1 cellular context compared by ENCODE assay signal in the genomic region with DNA sequence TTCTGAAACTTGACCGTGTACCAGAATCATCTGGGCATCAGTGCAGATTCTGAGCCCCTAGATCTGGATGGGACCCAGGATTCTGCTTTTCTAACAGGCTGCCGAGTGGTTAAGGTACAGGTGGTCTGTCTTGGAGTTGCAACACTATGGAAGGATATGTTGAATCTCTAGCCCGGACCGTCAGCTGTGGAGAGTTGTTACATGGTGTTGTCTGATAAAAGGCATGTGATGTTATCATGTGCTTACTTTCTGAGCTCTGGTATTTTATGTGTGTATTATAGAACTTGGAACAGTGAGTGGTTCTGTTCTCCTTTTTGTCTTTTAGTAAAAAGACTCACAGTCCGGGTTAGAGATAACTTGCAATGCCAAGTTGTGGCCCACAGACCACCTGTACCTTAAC.
A peak's percentile ranks its signal among the peaks of the same experiment; 100 is the strongest.
TF ChIP-seq lines count a peak whose summit lies in the region.

No MANE protein-coding gene starts in this region.

TF ChIP-seq in K562, 482 proteins besides CTCF, POLR2A, EP300 and RAD21 (continued from another document and continues in another):
- TF ChIP-seq, protein P1, sequence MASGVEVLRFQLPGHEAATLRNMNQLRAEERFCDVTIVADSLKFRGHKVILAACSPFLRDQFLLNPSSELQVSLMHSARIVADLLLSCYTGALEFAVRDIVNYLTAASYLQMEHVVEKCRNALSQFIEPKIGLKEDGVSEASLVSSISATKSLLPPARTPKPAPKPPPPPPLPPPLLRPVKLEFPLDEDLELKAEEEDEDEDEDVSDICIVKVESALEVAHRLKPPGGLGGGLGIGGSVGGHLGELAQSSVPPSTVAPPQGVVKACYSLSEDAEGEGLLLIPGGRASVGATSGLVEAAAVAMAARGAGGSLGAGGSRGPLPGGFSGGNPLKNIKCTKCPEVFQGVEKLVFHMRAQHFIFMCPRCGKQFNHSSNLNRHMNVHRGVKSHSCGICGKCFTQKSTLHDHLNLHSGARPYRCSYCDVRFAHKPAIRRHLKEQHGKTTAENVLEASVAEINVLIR (CRISPR knock-in tag; IDR thresholded peaks at IDR 0.05) = no peak
- TF ChIP-seq KDM2B (CRISPR knock-in tag; IDR thresholded peaks at IDR 0.05) = no peak
- TF ChIP-seq RFX7 (CRISPR knock-in tag; IDR thresholded peaks at IDR 0.05) = no peak
- no peak for TF ChIP-seq SUPT5H (IDR thresholded peaks at IDR 0.05)
- TF ChIP-seq TAF15 (IDR thresholded peaks at IDR 0.05; ENCODE audit: low read depth, low read length) = no peak
- no peak for TF ChIP-seq CAMTA2 (CRISPR knock-in tag; conservative IDR thresholded peaks at IDR 0.05)
- no peak for TF ChIP-seq KDM5B (IDR thresholded peaks at IDR 0.05; ENCODE audit: insufficient replicate concordance, low read depth, low read length)
- TF ChIP-seq SMARCA4 (IDR thresholded peaks at IDR 0.05) = peak; percentile 68
- TF ChIP-seq EGR1 (conservative IDR thresholded peaks at IDR 0.05) = no peak
- TF ChIP-seq SNIP1 (IDR thresholded peaks at IDR 0.05; ENCODE audit: low read depth) = no peak
- TF ChIP-seq, protein P2, sequence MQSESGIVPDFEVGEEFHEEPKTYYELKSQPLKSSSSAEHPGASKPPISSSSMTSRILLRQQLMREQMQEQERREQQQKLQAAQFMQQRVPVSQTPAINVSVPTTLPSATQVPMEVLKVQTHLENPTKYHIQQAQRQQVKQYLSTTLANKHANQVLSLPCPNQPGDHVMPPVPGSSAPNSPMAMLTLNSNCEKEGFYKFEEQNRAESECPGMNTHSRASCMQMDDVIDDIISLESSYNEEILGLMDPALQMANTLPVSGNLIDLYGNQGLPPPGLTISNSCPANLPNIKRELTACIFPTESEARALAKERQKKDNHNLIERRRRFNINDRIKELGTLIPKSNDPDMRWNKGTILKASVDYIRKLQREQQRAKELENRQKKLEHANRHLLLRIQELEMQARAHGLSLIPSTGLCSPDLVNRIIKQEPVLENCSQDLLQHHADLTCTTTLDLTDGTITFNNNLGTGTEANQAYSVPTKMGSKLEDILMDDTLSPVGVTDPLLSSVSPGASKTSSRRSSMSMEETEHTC (IDR thresholded peaks at IDR 0.05) = 0 out of 2 replicates have a peak, but pooled peaks have one; percentile 47
- peak; percentile 14; the same call in 1 of the 2 replicates for TF ChIP-seq RAD51 (IDR thresholded peaks at IDR 0.05; ENCODE audit: borderline replicate concordance, low read depth)
- TF ChIP-seq YBX1 (IDR thresholded peaks at IDR 0.05) = no peak
- no peak for TF ChIP-seq ZNF668 (CRISPR knock-in tag; IDR thresholded peaks at IDR 0.05)
- TF ChIP-seq, protein P3, sequence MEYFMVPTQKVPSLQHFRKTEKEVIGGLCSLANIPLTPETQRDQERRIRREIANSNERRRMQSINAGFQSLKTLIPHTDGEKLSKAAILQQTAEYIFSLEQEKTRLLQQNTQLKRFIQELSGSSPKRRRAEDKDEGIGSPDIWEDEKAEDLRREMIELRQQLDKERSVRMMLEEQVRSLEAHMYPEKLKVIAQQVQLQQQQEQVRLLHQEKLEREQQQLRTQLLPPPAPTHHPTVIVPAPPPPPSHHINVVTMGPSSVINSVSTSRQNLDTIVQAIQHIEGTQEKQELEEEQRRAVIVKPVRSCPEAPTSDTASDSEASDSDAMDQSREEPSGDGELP (CRISPR knock-in tag; IDR thresholded peaks at IDR 0.05; ENCODE audit: borderline replicate concordance) = 0 out of 2 replicates have a peak, but pooled peaks have one; percentile 24
- no peak for TF ChIP-seq ERF (CRISPR knock-in tag; IDR thresholded peaks at IDR 0.05)
- TF ChIP-seq NCOA2 (IDR thresholded peaks at IDR 0.05; ENCODE audit: partially characterized antibody in 2 of 2) = no peak
- no peak for TF ChIP-seq ZC3H11A (IDR thresholded peaks at IDR 0.05; ENCODE audit: low read depth, low read length)
- TF ChIP-seq ZNF644 (tag; IDR thresholded peaks at IDR 0.05; ENCODE audit: low read depth) = no peak
- peak; percentile 81 for TF ChIP-seq CBFA2T3 (IDR thresholded peaks at IDR 0.05)
- TF ChIP-seq AFF1 (IDR thresholded peaks at IDR 0.05; ENCODE audit: low read depth in 1 of 2, partially characterized antibody in 2 of 2) = peak in 1 of 2 experiments; percentile 44
- no peak for TF ChIP-seq WHSC1 (IDR thresholded peaks at IDR 0.05; ENCODE audit: low read length)
- TF ChIP-seq CREM (IDR thresholded peaks at IDR 0.05; ENCODE audit: low read depth) = 0 out of 2 replicates have a peak, but pooled peaks have one; percentile 8
- peak; percentile 79 for TF ChIP-seq TAL1 (IDR thresholded peaks at IDR 0.05)
- peak; percentile 67 for TF ChIP-seq TCF3 (CRISPR knock-in tag; IDR thresholded peaks at IDR 0.05)
- no peak for TF ChIP-seq PRPF4 (IDR thresholded peaks at IDR 0.05; ENCODE audit: insufficient read depth, low read depth, low read length, poor library complexity, severe bottlenecking)
- no peak for TF ChIP-seq CBFA2T2 (conservative IDR thresholded peaks at IDR 0.05)
- no peak for TF ChIP-seq MNT (conservative IDR thresholded peaks at IDR 0.05)
- peak; percentile 83 for TF ChIP-seq TEAD4 (IDR thresholded peaks at IDR 0.05; ENCODE audit: low read length)
- no peak for TF ChIP-seq TEAD4 (CRISPR knock-in tag; IDR thresholded peaks at IDR 0.05; ENCODE audit: borderline replicate concordance)
- TF ChIP-seq GTF2B (IDR thresholded peaks at IDR 0.05; ENCODE audit: extremely low read depth, insufficient read length) = no peak
- no peak for TF ChIP-seq SREBF1 (IDR thresholded peaks at IDR 0.05; ENCODE audit: borderline replicate concordance, low read depth, low read length)
- TF ChIP-seq, protein P4, sequence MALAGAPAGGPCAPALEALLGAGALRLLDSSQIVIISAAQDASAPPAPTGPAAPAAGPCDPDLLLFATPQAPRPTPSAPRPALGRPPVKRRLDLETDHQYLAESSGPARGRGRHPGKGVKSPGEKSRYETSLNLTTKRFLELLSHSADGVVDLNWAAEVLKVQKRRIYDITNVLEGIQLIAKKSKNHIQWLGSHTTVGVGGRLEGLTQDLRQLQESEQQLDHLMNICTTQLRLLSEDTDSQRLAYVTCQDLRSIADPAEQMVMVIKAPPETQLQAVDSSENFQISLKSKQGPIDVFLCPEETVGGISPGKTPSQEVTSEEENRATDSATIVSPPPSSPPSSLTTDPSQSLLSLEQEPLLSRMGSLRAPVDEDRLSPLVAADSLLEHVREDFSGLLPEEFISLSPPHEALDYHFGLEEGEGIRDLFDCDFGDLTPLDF (CRISPR knock-in tag; IDR thresholded peaks at IDR 0.05) = no peak
- 0 out of 2 replicates have a peak, but pooled peaks have one; percentile 24 for TF ChIP-seq CTBP1 (IDR thresholded peaks at IDR 0.05; ENCODE audit: borderline replicate concordance)
- TF ChIP-seq PHB (CRISPR knock-in tag; IDR thresholded peaks at IDR 0.05) = no peak
- no peak for TF ChIP-seq GTF3C2 (IDR thresholded peaks at IDR 0.05; ENCODE audit: borderline replicate concordance, extremely low read depth, insufficient read length)
- TF ChIP-seq SMARCE1 (IDR thresholded peaks at IDR 0.05) = peak; percentile 48; the same call in 1 of the 2 replicates
- TF ChIP-seq NR2F6 (CRISPR knock-in tag; IDR thresholded peaks at IDR 0.05) = no peak
- TF ChIP-seq PML (IDR thresholded peaks at IDR 0.05; ENCODE audit: low read length) = no peak
- TF ChIP-seq, protein P5, sequence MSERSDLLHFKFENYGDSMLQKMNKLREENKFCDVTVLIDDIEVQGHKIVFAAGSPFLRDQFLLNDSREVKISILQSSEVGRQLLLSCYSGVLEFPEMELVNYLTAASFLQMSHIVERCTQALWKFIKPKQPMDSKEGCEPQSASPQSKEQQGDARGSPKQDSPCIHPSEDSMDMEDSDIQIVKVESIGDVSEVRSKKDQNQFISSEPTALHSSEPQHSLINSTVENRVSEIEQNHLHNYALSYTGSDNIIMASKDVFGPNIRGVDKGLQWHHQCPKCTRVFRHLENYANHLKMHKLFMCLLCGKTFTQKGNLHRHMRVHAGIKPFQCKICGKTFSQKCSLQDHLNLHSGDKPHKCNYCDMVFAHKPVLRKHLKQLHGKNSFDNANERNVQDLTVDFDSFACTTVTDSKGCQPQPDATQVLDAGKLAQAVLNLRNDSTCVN (CRISPR knock-in tag; IDR thresholded peaks at IDR 0.05) = no peak
- no peak for TF ChIP-seq MTA3 (IDR thresholded peaks at IDR 0.05; ENCODE audit: borderline replicate concordance)
- TF ChIP-seq BCOR (IDR thresholded peaks at IDR 0.05) = no peak
- no peak for TF ChIP-seq ATF7 (IDR thresholded peaks at IDR 0.05)
- TF ChIP-seq MAZ (CRISPR knock-in tag; conservative IDR thresholded peaks at IDR 0.05 in 1 of 2, IDR thresholded peaks at IDR 0.05 in 1 of 2) = 0 out of 4 replicates have a peak, but pooled peaks of 1 of the 2 experiments have one; percentile 32
- TF ChIP-seq BCLAF1 (IDR thresholded peaks at IDR 0.05; ENCODE audit: borderline replicate concordance in 1 of 2, control insufficient read depth in 1 of 2, low read depth in 2 of 2, low read length in 1 of 2) = no peak
- peak; percentile 80 for TF ChIP-seq ARID1B (IDR thresholded peaks at IDR 0.05)
